15 cellular contexts compared by ENCODE assay signal in genomic region chr11:94581926-94582325, GRCh38.
DNase-seq lines count a peak whose midpoint lies in the region; ATAC-seq, FAIRE-seq and TF ChIP-seq lines count a peak whose summit lies in the region.
"Had no signal": no experiment of that assay in that cellular context is flagged by ENCODE, and none has a peak within 500 bp of the region (broad histone marks: within the 10 kb centered on the region; RNA-seq: fewer than 3 reads in every experiment).

No MANE protein-coding gene starts in this region.

- DNase-seq in CD1c-positive myeloid dendritic cell (ENCODE audit: extremely low spot score) (peak; percentile 69), NCI-H524 treated with DMSO at 0.1 percent for 48 hours (lab: John Stamatoyannopoulos, UW) (peak; percentile 95), HTR-8/SVneo (ENCODE audit: insufficient read length, low spot score) (no peak), tibial artery (no peak)
- DNase-seq in activated effector memory CD4-positive, alpha-beta T cell treated with anti-CD3 and anti-CD28 coated beads, Interleukin-2, amount 50 U/mL, for 16 hours = no peak
- DNase-seq: activated effector memory CD4-positive, alpha-beta T cell treated with Interleukin-2 at 50 U/mL for 16 hours; caudate nucleus; Karpas-422; lower lobe of right lung; pancreas had no signal

- no peaks in the 10 kb centered on the region for H3K27me3 ChIP-seq in tibial artery
- H3K27me3 ChIP-seq: pancreas, SJSA1 had no signal

- H3K27ac ChIP-seq in tibial artery = no peak overlapping the region
- H3K27ac ChIP-seq: epithelial cell of prostate, lower lobe of right lung, pancreas, SJSA1 had no signal

- no peaks in the 10 kb centered on the region for H3K4me1 ChIP-seq in tibial artery
- H3K4me1 ChIP-seq: pancreas, SJSA1 had no signal

- intact Hi-C loops in tibial artery (cut with DNase I; ENCODE audit: low total_unique reads) = no loop called here

- ATAC-seq in GM18909 (IDR thresholded peaks at IDR 0.05; ENCODE audit: poor library complexity, unreplicated experiment) (peak; percentile 50), HG02759 (IDR thresholded peaks at IDR 0.05; ENCODE audit: unreplicated experiment) (peak; percentile 75), GM21423 (IDR thresholded peaks at IDR 0.05; ENCODE audit: unreplicated experiment) (no peak)
- ATAC-seq: lower lobe of right lung, pancreas had no signal

- TF ChIP-seq CTCF in tibial artery (IDR thresholded peaks at IDR 0.05) = no peak

- H3K4me3 ChIP-seq in tibial artery = no peak overlapping the region
- H3K4me3 ChIP-seq: lower lobe of right lung, pancreas, SJSA1 had no signal

- H3K36me3 ChIP-seq in tibial artery = no peaks in the 10 kb centered on the region
- H3K36me3 ChIP-seq: lower lobe of right lung, pancreas, SJSA1 had no signal

- no peaks in the 10 kb centered on the region for H3K9me3 ChIP-seq in tibial artery
- H3K9me3 ChIP-seq: lower lobe of right lung, pancreas, SJSA1 had no signal

- no peak for FAIRE-seq in HTR-8/SVneo (lab: Jason Lieb, UNC)
- FAIRE-seq: pancreas had no signal

Comparison
In these comparisons a context has a peak if more than half of its experiments do, and no peak if none do; other contexts are left out.
1. DNase-seq: peak in CD1c-positive myeloid dendritic cell (single experiment) and NCI-H524 treated with DMSO at 0.1 percent for 48 hours (single experiment); none in HTR-8/SVneo (single experiment), activated effector memory CD4-positive, alpha-beta T cell treated with anti-CD3 and anti-CD28 coated beads, Interleukin-2, amount 50 U/mL, for 16 hours (single experiment) and tibial artery (0 of 2).